Comparison of ENCODE assay signal across 26 cellular contexts in the genomic region with DNA sequence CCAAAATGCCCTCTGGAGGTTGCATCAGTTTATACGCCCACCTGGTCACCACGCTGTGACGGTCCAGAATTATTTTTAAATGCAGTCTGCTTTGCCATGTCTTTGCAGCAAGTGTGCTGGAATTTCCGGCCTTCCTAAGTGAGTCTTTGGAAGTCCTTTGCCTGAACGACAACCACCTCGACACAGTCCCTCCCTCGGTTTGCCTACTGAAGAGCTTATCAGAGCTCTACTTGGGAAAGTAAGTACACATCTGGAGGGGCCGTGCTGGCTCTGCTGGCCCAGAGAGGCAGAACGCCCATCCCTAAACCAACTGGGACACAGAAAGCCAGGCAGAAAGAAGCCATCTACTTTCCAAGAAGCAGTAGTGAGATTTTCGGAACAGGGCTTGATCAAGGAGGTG.
DNase-seq lines count a peak whose midpoint lies in the region; ATAC-seq and TF ChIP-seq lines count a peak whose summit lies in the region.
"Had no signal": no experiment of that assay in that cellular context is flagged by ENCODE, and none has a peak within 500 bp of the region (broad histone marks: within the 10 kb centered on the region; RNA-seq: fewer than 3 reads in every experiment).

No MANE protein-coding gene starts in this region.

- H3K27ac ChIP-seq in RWPE2 (ENCODE audit: poor library complexity, severe bottlenecking): no peak overlapping the region
- H3K27ac ChIP-seq: adrenal gland, BLaER1, body of pancreas, neutrophil, SK-N-MC, skin epidermis, upper lobe of right lung had no signal

- no peak for TF ChIP-seq CTCF in RWPE2 (IDR thresholded peaks at IDR 0.05; ENCODE audit: poor library complexity, severe bottlenecking)

- H3K36me3 ChIP-seq in RWPE2 (ENCODE audit: low read depth): peaks cover 5% of the 10 kb centered on the region; the same call in 1 of the 2 replicates
- H3K36me3 ChIP-seq: BLaER1 had no signal

- intact Hi-C loops in sciatic nerve (cut with DNase I): no loop called here

- no peaks in the 10 kb centered on the region for H3K4me1 ChIP-seq in RWPE2 (ENCODE audit: insufficient read depth, poor library complexity, severe bottlenecking)
- H3K4me1 ChIP-seq: body of pancreas had no signal

- no peaks in the 10 kb centered on the region for H3K27me3 ChIP-seq in RWPE2 (ENCODE audit: insufficient read depth, poor library complexity, severe bottlenecking)
- H3K27me3 ChIP-seq: adrenal gland, BLaER1, body of pancreas, neutrophil, upper lobe of right lung had no signal

- no peak overlapping the region for H3K4me3 ChIP-seq in RWPE2 (ENCODE audit: severe bottlenecking)
- H3K4me3 ChIP-seq: adrenal gland, BLaER1, body of pancreas, SK-N-MC, skin epidermis, upper lobe of right lung had no signal

- ATAC-seq in RWPE2 (ENCODE audit: low read depth): no peak
- ATAC-seq in sciatic nerve: no peak
- ATAC-seq in GM18519 (IDR thresholded peaks at IDR 0.05; ENCODE audit: low FRiP score, unreplicated experiment): no peak
- ATAC-seq: activated CD4-positive, CD25-positive, alpha-beta regulatory T cell treated with anti-CD3 and anti-CD28 coated beads, Interleukin-2, amount 50 U/mL, for 24 hours; body of pancreas; HepG2; upper lobe of right lung had no signal

- H3K9me3 ChIP-seq in RWPE2 (ENCODE audit: severe bottlenecking): no peaks in the 10 kb centered on the region
- H3K9me3 ChIP-seq: adrenal gland, BLaER1, body of pancreas, neutrophil, upper lobe of right lung had no signal

- peak; percentile 2 for DNase-seq in ELF-1 (ENCODE audit: low read depth, low spot score)
- DNase-seq in RWPE2 (ENCODE audit: low spot score): peak; percentile 51
- DNase-seq in iPS-NIHi7 (ENCODE audit: extremely low spot score): peak; percentile 5
- peak; percentile 44 for DNase-seq in sciatic nerve (ENCODE audit: low spot score)
- DNase-seq in LoVo (ENCODE audit: low spot score): no peak
- no peak for DNase-seq in D341Med (ENCODE audit: low spot score)
- DNase-seq: activated naive CD4-positive, alpha-beta T cell treated with anti-CD3 and anti-CD28 coated beads for 36 hours; body of pancreas; effector CD8-positive, alpha-beta T cell; GDM1; Karpas-422; kidney glomerular epithelial cell; mammary epithelial cell; NCI-H146; NCI-H446 treated with DMSO at 0.1 percent for 48 hours; RPMI8226; stimulated activated CD4-positive, alpha-beta T cell treated with anti-CD3 and anti-CD28 coated beads, Interleukin-1b, Interleukin-23, amount 100 ng/mL, for 48 hours; upper lobe of right lung had no signal

Comparison
In these comparisons a context has a peak if more than half of its experiments do, and no peak if none do; other contexts are left out.
1. DNase-seq: peak in ELF-1 (single experiment), RWPE2 (single experiment), iPS-NIHi7 (single experiment) and sciatic nerve (single experiment); none in LoVo (single experiment) and D341Med (single experiment).